ENCODE assay signal across 8 cellular contexts in the genomic region with DNA sequence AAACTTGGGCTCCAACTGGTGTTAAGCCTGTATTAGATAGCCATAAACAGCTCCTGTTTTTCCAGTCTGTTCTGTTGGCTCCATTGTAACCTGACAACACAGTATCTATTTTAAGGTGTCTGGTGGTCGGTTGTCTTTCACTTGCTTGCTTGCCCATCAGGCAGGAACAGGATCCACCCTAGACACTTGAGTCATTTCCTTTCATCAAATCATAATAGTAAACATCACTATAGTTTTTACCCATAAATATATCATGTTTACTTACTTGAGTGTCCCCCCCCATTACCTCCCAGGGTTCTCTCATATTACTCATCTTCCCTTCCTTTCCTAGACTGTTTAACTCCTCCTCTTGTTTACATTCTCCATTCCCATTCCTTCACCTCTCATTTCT. TPM values are rescaled to one million over a fixed set of nuclear protein-coding genes. Genes with fewer than 3 reads are reported as not detected.
A peak's percentile ranks its signal among the peaks of the same experiment; 100 is the strongest.
DNase-seq lines count a peak whose midpoint lies in the region; ATAC-seq and TF ChIP-seq lines count a peak whose summit lies in the region.

No MANE protein-coding gene starts in this region.

- H3K4me3 Mint-ChIP-seq in Caco-2 (ENCODE audit: unreplicated experiment) = peak overlapping the region; percentile 25
- H3K4me3 Mint-ChIP-seq in central memory CD8-positive, alpha-beta T cell = peak overlapping the region; percentile 37
- peak overlapping the region in 8 of 10 donors; percentile 12 to 96 (median 42) for H3K4me3 Mint-ChIP-seq in naive thymus-derived CD8-positive, alpha-beta T cell

- H3K36me3 Mint-ChIP-seq in Caco-2 (ENCODE audit: insufficient read depth, unreplicated experiment) = peaks cover 34% of the 10 kb centered on the region
- H3K36me3 Mint-ChIP-seq in central memory CD8-positive, alpha-beta T cell (ENCODE audit: insufficient read depth) = peaks cover 20% of the 10 kb centered on the region
- H3K36me3 Mint-ChIP-seq in naive thymus-derived CD8-positive, alpha-beta T cell = peaks cover 0 to 8% (median 0%) of the 10 kb centered on the region in 3 donors

- no peaks in the 10 kb centered on the region for H3K9me3 ChIP-seq in Caco-2
- H3K9me3 ChIP-seq in MM.1S (replicated peaks; ENCODE audit: insufficient read depth, low read length) = no peaks in the 10 kb centered on the region

- H3K9me2 ChIP-seq in MM.1S (replicated peaks; ENCODE audit: insufficient read depth, low read length) = no peaks in the 10 kb centered on the region

- no peaks in the 10 kb centered on the region for H3K27me3 ChIP-seq in Caco-2 (replicated peaks; ENCODE audit: control insufficient read depth, insufficient read depth, low read length)
- H3K27me3 ChIP-seq in MM.1S (replicated peaks; ENCODE audit: insufficient read depth, low read length) = no peaks in the 10 kb centered on the region

- no peak overlapping the region for H3K4me3 ChIP-seq in Caco-2 (ENCODE audit: low read depth, low read length)
- no peak overlapping the region for H3K4me3 ChIP-seq in MM.1S (ENCODE audit: low read length)

- peaks cover 18% of the 10 kb centered on the region for H4K20me1 ChIP-seq in MM.1S (ENCODE audit: insufficient read depth, low read length)

- H3K4me1 ChIP-seq in Caco-2 (peaks cover 35% of the 10 kb centered on the region), MM.1S (ENCODE audit: low read length) (peaks cover 7% of the 10 kb centered on the region; the same call in 1 of the 2 replicates)

- H3K9ac ChIP-seq in MM.1S (ENCODE audit: low read length) = no peak overlapping the region

- peaks cover 24% of the 10 kb centered on the region for H3F3A ChIP-seq in MM.1S (ENCODE audit: insufficient read depth, low read length)

- no peaks in the 10 kb centered on the region for H3K9me3 Mint-ChIP-seq in Caco-2 (ENCODE audit: unreplicated experiment)
- H3K9me3 Mint-ChIP-seq in central memory CD8-positive, alpha-beta T cell = no peaks in the 10 kb centered on the region
- H3K9me3 Mint-ChIP-seq in naive thymus-derived CD8-positive, alpha-beta T cell = no peaks in the 10 kb centered on the region

- H3K4me1 Mint-ChIP-seq in Caco-2 (ENCODE audit: low read depth, unreplicated experiment) = peaks cover 33% of the 10 kb centered on the region
- peaks cover 54% of the 10 kb centered on the region for H3K4me1 Mint-ChIP-seq in central memory CD8-positive, alpha-beta T cell
- H3K4me1 Mint-ChIP-seq in naive thymus-derived CD8-positive, alpha-beta T cell = peaks cover 30 to 74% (median 64%) of the 10 kb centered on the region in 4 donors

- no peaks in the 10 kb centered on the region for H3K27me3 Mint-ChIP-seq in Caco-2 (ENCODE audit: insufficient read depth, unreplicated experiment)
- H3K27me3 Mint-ChIP-seq in central memory CD8-positive, alpha-beta T cell = no peaks in the 10 kb centered on the region
- H3K27me3 Mint-ChIP-seq in naive thymus-derived CD8-positive, alpha-beta T cell = no peaks in the 10 kb centered on the region

- H3K27ac ChIP-seq in MM.1S (ENCODE audit: low read length) = no peak overlapping the region

- H3K27ac Mint-ChIP-seq in Caco-2 (ENCODE audit: unreplicated experiment) = peak overlapping the region; percentile 65
- H3K27ac Mint-ChIP-seq in central memory CD8-positive, alpha-beta T cell (ENCODE audit: low read depth) = peak overlapping the region; percentile 89
- H3K27ac Mint-ChIP-seq in naive thymus-derived CD8-positive, alpha-beta T cell = peak overlapping the region in 7 of 10 donors; percentile 17 to 87 (median 46)

- peak; percentile 29 for ATAC-seq in central memory CD8-positive, alpha-beta T cell (replicated peaks; ENCODE audit: extremely low read depth, poor library complexity, severe bottlenecking)
- no peak for ATAC-seq in naive thymus-derived CD8-positive, alpha-beta T cell
- ATAC-seq in HG03045 (IDR thresholded peaks at IDR 0.05; ENCODE audit: unreplicated experiment) (no peak), GM19328 (IDR thresholded peaks at IDR 0.05; ENCODE audit: unreplicated experiment) (no peak), HG03108 (IDR thresholded peaks at IDR 0.05; ENCODE audit: unreplicated experiment) (no peak)

- intact Hi-C loops in Caco-2 (cut with micrococcal nuclease; ENCODE audit: unreplicated experiment) = no loop called here

- H3K36me3 ChIP-seq in Caco-2 (ENCODE audit: control insufficient read depth, insufficient read depth, low read length) (no peaks in the 10 kb centered on the region; the same call in 1 of the 2 replicates), MM.1S (replicated peaks; ENCODE audit: insufficient read depth, low read length) (0 out of 2 replicates have a peak, but pooled peaks cover 2% of the 10 kb centered on the region)

- CTCF ChIA-PET in Caco-2 (lab: Charles Lee) = no interaction called here

- no peak for DNase-seq in Caco-2
- no peak for DNase-seq in MM.1S
- DNase-seq in central memory CD8-positive, alpha-beta T cell (ENCODE audit: low spot score in 2 of 2) = peak in 1 of 2 donors; percentile 13
- no peak for DNase-seq in naive thymus-derived CD8-positive, alpha-beta T cell
- no peak for DNase-seq in nucleus accumbens (lab: John Stamatoyannopoulos, UW)

- no peak for TF ChIP-seq CTCF in Caco-2 (IDR thresholded peaks at IDR 0.05; ENCODE audit: insufficient read depth in 1 of 2, low read depth in 1 of 2, low read length in 1 of 2, severe bottlenecking in 1 of 2, unreplicated experiment in 1 of 2)
- no peak for TF ChIP-seq CTCF in MM.1S (IDR thresholded peaks at IDR 0.05; ENCODE audit: low read length)

- POLR2A ChIA-PET in Caco-2 (lab: Charles Lee) = no interaction called here
- POLR2A ChIA-PET in naive thymus-derived CD8-positive, alpha-beta T cell (lab: Charles Lee) = interaction anchor here (1.0 kb wide), 1 partner anchor 14 kb away, joined by 3 read pairs; no protein-coding TSS in a partner anchor

- 0 out of 2 replicates have a peak overlapping the region, but pooled peaks have one; percentile 2 for H3K4me2 ChIP-seq in MM.1S (ENCODE audit: low read depth, low read length)

- peaks cover 77% of the 10 kb centered on the region for H3K79me2 ChIP-seq in MM.1S (ENCODE audit: low read length)

- no peak overlapping the region for H2AFZ ChIP-seq in MM.1S (ENCODE audit: low read length)

- no TSS peak for BruUV-seq in Caco-2 (replicated peaks; lab: Mats Ljungman, UMichigan)

RNA-seq across cellular contexts. Expression of a gene that starts 2.9 kb away (rescaled TPM):
- 53.1 and 53.4 TPM in 2 replicates for total RNA-seq in Caco-2 (2022)
- 10 to 100 TPM; 40.7 to 47.1 TPM for total RNA-seq in naive thymus-derived CD8-positive, alpha-beta T cell
- polyA plus RNA-seq in naive thymus-derived CD8-positive, alpha-beta T cell = 1 to 10 TPM; 4.5 to 6.1 (median 5.0) TPM

RNA-seq across cellular contexts. Expression of a gene that starts 35.3 kb away (rescaled TPM):
- total RNA-seq in Caco-2 (2022) = 46.5 and 48.3 TPM in 2 replicates
- 10 to 100 TPM; 11.0 to 11.3 TPM for total RNA-seq in naive thymus-derived CD8-positive, alpha-beta T cell
- 10 to 100 TPM in 2 of 3 donors, 1 to 10 TPM in 1; 9.0 to 15.5 (median 14.4) TPM for polyA plus RNA-seq in naive thymus-derived CD8-positive, alpha-beta T cell
